Comparison of ENCODE assay signal across 9 cellular contexts in the genomic region with DNA sequence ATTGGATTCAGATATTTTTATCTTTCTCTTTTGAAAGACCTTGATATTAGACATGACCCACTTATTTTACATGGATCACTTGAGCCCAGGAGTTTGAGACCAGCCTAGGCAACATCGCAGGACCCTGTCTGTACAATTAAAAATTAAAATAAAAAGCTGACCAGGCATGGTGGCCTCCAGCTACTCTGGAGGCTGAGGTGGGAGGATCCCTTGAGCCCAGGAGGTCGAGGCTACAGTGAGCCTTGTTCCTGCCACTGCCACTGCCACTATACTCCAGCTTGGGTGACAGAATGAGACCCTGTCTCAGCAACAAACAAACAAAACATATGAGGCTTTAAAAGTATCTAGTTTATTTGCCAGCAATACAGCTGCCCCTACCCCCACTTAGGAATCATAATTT. TPM values are rescaled to one million over a fixed set of nuclear protein-coding genes. Genes with fewer than 3 reads are reported as not detected.
A peak's percentile ranks its signal among the peaks of the same experiment; 100 is the strongest.
DNase-seq lines count a peak whose midpoint lies in the region; ATAC-seq, FAIRE-seq and TF ChIP-seq lines count a peak whose summit lies in the region.
"Had no signal": no experiment of that assay in that cellular context is flagged by ENCODE, and none has a peak within 500 bp of the region (broad histone marks: within the 10 kb centered on the region; RNA-seq: fewer than 3 reads in every experiment).

No MANE protein-coding gene starts in this region.

- FAIRE-seq in keratinocyte (lab: Jason Lieb, UNC) = no peak

- H3K27me3 ChIP-seq in keratinocyte (ENCODE audit: control insufficient read depth, extremely low read depth, insufficient read depth, low read length) = no peaks in the 10 kb centered on the region
- no peaks in the 10 kb centered on the region for H3K27me3 ChIP-seq in thymus (ENCODE audit: control insufficient read depth, insufficient read depth)

- peak overlapping the region; percentile 99 for H3K4me3 Mint-ChIP-seq in activated T-cell treated with anti-CD3 and anti-CD28 coated beads, Interleukin-2, amount 50 U/mL, for 4 hours

- H3K27ac Mint-ChIP-seq in activated naive CD4-positive, alpha-beta T cell treated with anti-CD3 and anti-CD28 coated beads, Interleukin-2, amount 50 U/mL, for 72 hours = peak overlapping the region; percentile 97 to 99

- peaks cover 10% of the 10 kb centered on the region for H3K36me3 Mint-ChIP-seq in activated T-cell treated with anti-CD3 and anti-CD28 coated beads, Interleukin-2, amount 50 U/mL, for 4 hours (ENCODE audit: insufficient read depth)
- H3K36me3 Mint-ChIP-seq in activated naive CD4-positive, alpha-beta T cell treated with anti-CD3 and anti-CD28 coated beads, Interleukin-2, amount 50 U/mL, for 72 hours = peaks cover 14 to 22% of the 10 kb centered on the region in 2 donors

- H3K27ac ChIP-seq in keratinocyte (ENCODE audit: control insufficient read depth, insufficient read depth, low read length) (peak overlapping the region; percentile 97), thymus (ENCODE audit: low read depth) (no peak overlapping the region)

- peaks cover 64% of the 10 kb centered on the region for H3K79me2 ChIP-seq in keratinocyte (ENCODE audit: control insufficient read depth, insufficient read depth, low read length)

- no peak for ATAC-seq in activated T-cell treated with anti-CD3 and anti-CD28 coated beads, Interleukin-2, amount 50 U/mL, for 4 hours
- ATAC-seq in activated naive CD4-positive, alpha-beta T cell treated with anti-CD3 and anti-CD28 coated beads, Interleukin-2, amount 50 U/mL, for 72 hours = no peak
- ATAC-seq in HG02870 (IDR thresholded peaks at IDR 0.05; ENCODE audit: unreplicated experiment) = no peak

- H3K9me1 ChIP-seq in keratinocyte (ENCODE audit: control insufficient read depth, extremely low read depth, insufficient read depth, low read length) = peaks cover 2% of the 10 kb centered on the region

- H3K4me1 ChIP-seq in keratinocyte (ENCODE audit: control insufficient read depth, extremely low read depth, insufficient read depth, low read length) (peaks cover 20% of the 10 kb centered on the region), thymus (ENCODE audit: control insufficient read depth, insufficient read depth, low read length) (peaks cover 9% of the 10 kb centered on the region)

- H3K4me1 Mint-ChIP-seq in activated T-cell treated with anti-CD3 and anti-CD28 coated beads, Interleukin-2, amount 50 U/mL, for 4 hours (ENCODE audit: low read depth) = peaks cover 51% of the 10 kb centered on the region

- H3K9me3 ChIP-seq in keratinocyte (ENCODE audit: control insufficient read depth, low read depth, low read length) (no peaks in the 10 kb centered on the region), thymus (ENCODE audit: control insufficient read depth) (no peaks in the 10 kb centered on the region)

- H3K9me3 Mint-ChIP-seq in activated T-cell treated with anti-CD3 and anti-CD28 coated beads, Interleukin-2, amount 50 U/mL, for 4 hours = no peaks in the 10 kb centered on the region
- no peaks in the 10 kb centered on the region for H3K9me3 Mint-ChIP-seq in activated naive CD4-positive, alpha-beta T cell treated with anti-CD3 and anti-CD28 coated beads, Interleukin-2, amount 50 U/mL, for 72 hours

- no peak for DNase-seq in activated T-cell treated with anti-CD3 and anti-CD28 coated beads, Interleukin-2, amount 50 U/mL, for 4 hours
- no peak for DNase-seq in activated T-cell treated with anti-CD3 and anti-CD28 coated beads, Interleukin-2, amount 50 U/mL, for 1 hour
- no peak for DNase-seq in activated naive CD4-positive, alpha-beta T cell treated with anti-CD3 and anti-CD28 coated beads, Interleukin-2, amount 50 U/mL, for 72 hours (ENCODE audit: low spot score in 2 of 2)
- DNase-seq in keratinocyte (ENCODE audit: low read depth, low spot score) (no peak), NCI-H524 treated with DMSO at 0.1 percent for 48 hours (lab: John Stamatoyannopoulos, UW) (no peak)
- DNase-seq in stimulated activated naive CD4-positive, alpha-beta T cell (lab: John Stamatoyannopoulos, UW) = no peak

- H2AFZ ChIP-seq in keratinocyte (ENCODE audit: control insufficient read depth, low read length) = no peak overlapping the region

- H3K4me2 ChIP-seq in keratinocyte (ENCODE audit: control insufficient read depth, extremely low read depth, insufficient read depth, low read depth, low read length) = peak overlapping the region; percentile 90

- dilution Hi-C loops in keratinocyte (cut with MboI; ENCODE audit: extremely low pct_ligation_motif_present, low sequenced_read_pairs) = no loop called here

- 76% methylated on average over 2 of the region's 2 CpGs for WGBS in thymus

- no peaks in the 10 kb centered on the region for H3K27me3 Mint-ChIP-seq in activated T-cell treated with anti-CD3 and anti-CD28 coated beads, Interleukin-2, amount 50 U/mL, for 4 hours (ENCODE audit: low read depth)

- H3K4me3 ChIP-seq in keratinocyte (ENCODE audit: control insufficient read depth in 2 of 3, extremely low read depth in 1 of 3, insufficient read depth in 2 of 3, low read depth in 1 of 3, low read length in 3 of 3) (peak overlapping the region; percentile 89 to 99 (median 91)), thymus (ENCODE audit: low read length) (peak overlapping the region; percentile 60)

- H3K36me3 ChIP-seq in keratinocyte (ENCODE audit: control insufficient read depth in 2 of 2, extremely low read depth in 1 of 2, insufficient read depth in 2 of 2, low read length in 2 of 2) (peaks cover 4 to 6% of the 10 kb centered on the region in 2 experiments), thymus (ENCODE audit: control insufficient read depth, insufficient read depth) (peaks cover 5% of the 10 kb centered on the region)

- peaks cover 8% of the 10 kb centered on the region for H4K20me1 ChIP-seq in keratinocyte (ENCODE audit: control insufficient read depth, extremely low read depth, insufficient read depth, low read length)

- peak overlapping the region; percentile 96 for H3K9ac ChIP-seq in keratinocyte (ENCODE audit: control insufficient read depth, extremely low read depth, insufficient read depth, low read length)

- TF ChIP-seq CTCF in keratinocyte (optimal IDR thresholded peaks at IDR 0.05 in 1 of 3, IDR thresholded peaks at IDR 0.05 in 1 of 3, conservative IDR thresholded peaks at IDR 0.05 in 1 of 3; ENCODE audit: extremely low read depth in 1 of 3, insufficient read depth in 2 of 3, low read length in 3 of 3) = no peak

RNA-seq across cellular contexts. Expression of a gene that starts 1.6 kb away (rescaled TPM):
- 10 to 100 TPM; 73.1 to 78.1 (median 73.6) TPM for total RNA-seq in activated T-cell treated with anti-CD3 and anti-CD28 coated beads, Interleukin-2, amount 50 U/mL, for 4 hours
- total RNA-seq in activated naive CD4-positive, alpha-beta T cell treated with anti-CD3 and anti-CD28 coated beads, Interleukin-2, amount 50 U/mL, for 72 hours = 10 to 100 TPM; 50.8 to 76.9 TPM
- polyA plus RNA-seq in keratinocyte (91.1 to 105 TPM (median 96.5 TPM) in 3 replicates), thymus (157 TPM)
- 41.4 TPM for polyA plus RNA-seq in keratinocyte (2011; ENCODE audit: low read depth)
- polyA plus RNA-seq in keratinocyte (2011; cell fraction: cytosol; rRNA removed) = 105 and 127 TPM in 2 replicates
- 33.2 and 42.3 TPM in 2 replicates for polyA plus RNA-seq in keratinocyte (2011; cell fraction: nucleus; rRNA removed)
- 84.1 and 92.6 TPM in 2 replicates for polyA plus RNA-seq in keratinocyte (2012; ENCODE audit: low replicate concordance)
- 8.1 to 27.5 TPM (median 24.3 TPM) in 3 replicates for polyA minus RNA-seq in keratinocyte
- polyA minus RNA-seq in keratinocyte (2011; cell fraction: cytosol; rRNA and poly(A)+ RNA removed) = 37.6 TPM
- 2.6 and 6.8 TPM in 2 replicates for polyA minus RNA-seq in keratinocyte (2011; cell fraction: nucleus; rRNA and poly(A)+ RNA removed)

RNA-seq across cellular contexts. Expression of a gene that starts 23.5 kb away (rescaled TPM):
- not detected for total RNA-seq in activated T-cell treated with anti-CD3 and anti-CD28 coated beads, Interleukin-2, amount 50 U/mL, for 4 hours
- total RNA-seq in activated naive CD4-positive, alpha-beta T cell treated with anti-CD3 and anti-CD28 coated beads, Interleukin-2, amount 50 U/mL, for 72 hours = not detected
- not detected in 3 replicates for polyA plus RNA-seq in keratinocyte
- 0.21 TPM for polyA plus RNA-seq in keratinocyte (2011; ENCODE audit: low read depth)
- polyA plus RNA-seq in keratinocyte (2011; cell fraction: cytosol; rRNA removed) = not detected in 2 replicates
- not detected in 2 replicates for polyA plus RNA-seq in keratinocyte (2011; cell fraction: nucleus; rRNA removed)
- not detected in 2 replicates for polyA plus RNA-seq in keratinocyte (2012; ENCODE audit: low replicate concordance)
- not detected in 3 replicates for polyA minus RNA-seq in keratinocyte
- polyA minus RNA-seq in keratinocyte (2011; cell fraction: cytosol; rRNA and poly(A)+ RNA removed) = not detected
- not detected in 2 replicates for polyA minus RNA-seq in keratinocyte (2011; cell fraction: nucleus; rRNA and poly(A)+ RNA removed)
- polyA plus RNA-seq in thymus = 0.14 TPM
- total RNA-seq: T-helper 1 cell treated with Interleukin-12 subunit alpha and Interleukin-12 subunit beta and Interleukin-4 antibody, amounts not matched to agents 30 ng/mL and 1 ng/mL, for 36 hours had no signal
